1 cellular context compared by ENCODE assay signal in the genomic region with DNA sequence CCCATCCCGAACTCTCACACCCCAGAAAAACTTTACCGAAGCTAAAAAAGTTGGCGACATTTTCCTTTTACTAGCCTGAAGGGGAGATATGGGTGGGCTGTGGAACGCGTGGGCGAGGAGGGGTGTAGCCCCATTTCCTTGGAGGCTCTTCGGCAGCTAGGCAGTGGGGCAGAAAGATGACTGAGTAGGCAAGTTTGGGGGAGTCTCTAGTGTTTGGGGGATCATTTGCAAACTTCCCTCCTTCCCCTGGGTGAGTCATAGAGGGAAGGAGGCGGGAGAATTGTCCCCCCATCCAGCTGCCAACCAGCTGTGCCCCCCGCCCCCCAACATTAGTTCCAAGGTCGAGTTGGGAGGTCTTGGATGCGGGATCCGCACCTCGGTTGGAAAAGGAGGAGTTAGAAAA.
TF ChIP-seq lines count a peak whose summit lies in the region.

No MANE protein-coding gene starts in this region.

TF ChIP-seq in HepG2, 621 proteins besides CTCF, POLR2A, EP300 and RAD21:
- no peak for TF ChIP-seq MEIS2 (CRISPR knock-in tag; IDR thresholded peaks at IDR 0.05)
- TF ChIP-seq, protein P1, sequence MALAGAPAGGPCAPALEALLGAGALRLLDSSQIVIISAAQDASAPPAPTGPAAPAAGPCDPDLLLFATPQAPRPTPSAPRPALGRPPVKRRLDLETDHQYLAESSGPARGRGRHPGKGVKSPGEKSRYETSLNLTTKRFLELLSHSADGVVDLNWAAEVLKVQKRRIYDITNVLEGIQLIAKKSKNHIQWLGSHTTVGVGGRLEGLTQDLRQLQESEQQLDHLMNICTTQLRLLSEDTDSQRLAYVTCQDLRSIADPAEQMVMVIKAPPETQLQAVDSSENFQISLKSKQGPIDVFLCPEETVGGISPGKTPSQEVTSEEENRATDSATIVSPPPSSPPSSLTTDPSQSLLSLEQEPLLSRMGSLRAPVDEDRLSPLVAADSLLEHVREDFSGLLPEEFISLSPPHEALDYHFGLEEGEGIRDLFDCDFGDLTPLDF (CRISPR knock-in tag; IDR thresholded peaks at IDR 0.05), result no peak
- peak; percentile 31; the same call in 1 of the 2 replicates for TF ChIP-seq NFKB2 (CRISPR knock-in tag; IDR thresholded peaks at IDR 0.05; ENCODE audit: borderline replicate concordance)
- TF ChIP-seq SAP130 (CRISPR knock-in tag; IDR thresholded peaks at IDR 0.05; ENCODE audit: low read depth), result 0 out of 2 replicates have a peak, but pooled peaks have one; percentile 1
